ENCODE assay signal across 9 cellular contexts in genomic region chr9:12785251-12785880, GRCh38. TPM values are rescaled to one million over a fixed set of nuclear protein-coding genes. Genes with fewer than 3 reads are reported as not detected.
DNase-seq lines count a peak whose midpoint lies in the region; ATAC-seq and TF ChIP-seq lines count a peak whose summit lies in the region.
"Had no signal": no experiment of that assay in that cellular context is flagged by ENCODE, and none has a peak within 500 bp of the region (broad histone marks: within the 10 kb centered on the region; RNA-seq: fewer than 3 reads in every experiment).

No MANE protein-coding gene starts in this region.

- no peaks in the 10 kb centered on the region for H3K27me3 Mint-ChIP-seq in endodermal cell (ENCODE audit: insufficient read depth)

- H3K9me3 Mint-ChIP-seq in endodermal cell = no peaks in the 10 kb centered on the region

- intact Hi-C loops in sciatic nerve (cut with DNase I) = no loop called here

- no peak for TF ChIP-seq CTCF in right atrium auricular region (IDR thresholded peaks at IDR 0.05)
- TF ChIP-seq CTCF in endodermal cell (conservative IDR thresholded peaks at IDR 0.05) = no peak
- TF ChIP-seq CTCF in GM10266 (IDR thresholded peaks at IDR 0.05; ENCODE audit: control insufficient read depth, insufficient read depth, low read depth, missing control alignments) = no peak

- DNase-seq in G401 (ENCODE audit: low spot score) (peak; percentile 61), RPMI7951 (ENCODE audit: low read depth) (peak; percentile 71), right atrium auricular region (ENCODE audit: low spot score) (no peak), sciatic nerve (ENCODE audit: low spot score) (no peak), NCI-H146 treated with DMSO at 0.1 percent for 48 hours (lab: John Stamatoyannopoulos, UW; ENCODE audit: unreplicated experiment) (no peak), endodermal cell (no peak), GM10266 (ENCODE audit: extremely low spot score) (no peak)
- DNase-seq: DND-41 had no signal

- H3K4me3 ChIP-seq in right atrium auricular region = no peak overlapping the region
- H3K4me3 ChIP-seq in endodermal cell (ENCODE audit: low read length) = no peak overlapping the region

- H3K36me3 Mint-ChIP-seq in endodermal cell (ENCODE audit: low read depth) = no peaks in the 10 kb centered on the region

- WGBS in endodermal cell (ENCODE audit: insufficient coverage in 1 of 2, insufficient read length in 1 of 2), 2 experiments = 85 to 100% methylated on average over 1 to 3 of the region's 3 CpGs

- H3K27ac ChIP-seq in right atrium auricular region (peak overlapping the region; percentile 33 to 50), endodermal cell (ENCODE audit: low read depth, low read length) (no peak overlapping the region)

- H3K4me3 Mint-ChIP-seq in endodermal cell = no peak overlapping the region

- in situ Hi-C loops in G401 (cut with HindIII; ENCODE audit: low sequenced_read_pairs) = no loop called here

- H3K27me3 ChIP-seq in right atrium auricular region (no peaks in the 10 kb centered on the region), endodermal cell (ENCODE audit: control insufficient read depth, insufficient read depth, low read length, poor library complexity, severe bottlenecking) (no peaks in the 10 kb centered on the region)

- H3K4me1 ChIP-seq in right atrium auricular region (peaks cover 0 to 12% of the 10 kb centered on the region in 2 donors), endodermal cell (ENCODE audit: control insufficient read depth, insufficient read depth, low read length) (no peaks in the 10 kb centered on the region)

- peak; percentile 48 for ATAC-seq in sciatic nerve
- no peak for ATAC-seq in GM21390 (IDR thresholded peaks at IDR 0.05; ENCODE audit: unreplicated experiment)

- H3K9me3 ChIP-seq in right atrium auricular region = peaks cover 4 to 14% of the 10 kb centered on the region in 2 donors
- H3K9me3 ChIP-seq in endodermal cell (ENCODE audit: control insufficient read depth, low read length) = peaks cover 13% of the 10 kb centered on the region

- H3K4me1 Mint-ChIP-seq in endodermal cell = no peaks in the 10 kb centered on the region

- H3K9ac ChIP-seq in endodermal cell (ENCODE audit: extremely low read depth, low read length, poor library complexity, severe bottlenecking) = no peak overlapping the region

- no peak overlapping the region for H3K27ac Mint-ChIP-seq in endodermal cell

- H3K36me3 ChIP-seq in right atrium auricular region (no peaks in the 10 kb centered on the region), endodermal cell (ENCODE audit: control insufficient read depth, insufficient read depth, low read length) (no peaks in the 10 kb centered on the region)

RNA-seq across cellular contexts. Expression of gene LURAP1L, which starts 10.5 kb away (rescaled TPM):
- total RNA-seq in G401 (2014; rRNA removed; shearing (Covaris generic)) = not detected in 2 replicates
- total RNA-seq in RPMI7951 (2014; rRNA removed; shearing (Covaris generic)) = 0.98 and 1.8 TPM in 2 replicates
- total RNA-seq in right atrium auricular region (1 to 10 TPM; 2.7 to 2.8 TPM), sciatic nerve (7.8 TPM), endodermal cell (1 to 10 TPM in 1 of 2 donors, under 1 TPM in 1; 0.24 to 1.3 TPM)
- 0.85 TPM for polyA plus RNA-seq in endodermal cell (2013, experiment 1 of 2)
- polyA plus RNA-seq in endodermal cell (2013, experiment 2 of 2) = 0.58 TPM

Comparison
In these comparisons a context has a peak if more than half of its experiments do, and no peak if none do; other contexts are left out.
1. DNase-seq: peak in G401 (single experiment) and RPMI7951 (single experiment); none in right atrium auricular region (single experiment), sciatic nerve (single experiment), NCI-H146 treated with DMSO at 0.1 percent for 48 hours (single experiment), endodermal cell (single experiment) and GM10266 (single experiment).